1 cellular context compared by ENCODE assay signal in the genomic region with DNA sequence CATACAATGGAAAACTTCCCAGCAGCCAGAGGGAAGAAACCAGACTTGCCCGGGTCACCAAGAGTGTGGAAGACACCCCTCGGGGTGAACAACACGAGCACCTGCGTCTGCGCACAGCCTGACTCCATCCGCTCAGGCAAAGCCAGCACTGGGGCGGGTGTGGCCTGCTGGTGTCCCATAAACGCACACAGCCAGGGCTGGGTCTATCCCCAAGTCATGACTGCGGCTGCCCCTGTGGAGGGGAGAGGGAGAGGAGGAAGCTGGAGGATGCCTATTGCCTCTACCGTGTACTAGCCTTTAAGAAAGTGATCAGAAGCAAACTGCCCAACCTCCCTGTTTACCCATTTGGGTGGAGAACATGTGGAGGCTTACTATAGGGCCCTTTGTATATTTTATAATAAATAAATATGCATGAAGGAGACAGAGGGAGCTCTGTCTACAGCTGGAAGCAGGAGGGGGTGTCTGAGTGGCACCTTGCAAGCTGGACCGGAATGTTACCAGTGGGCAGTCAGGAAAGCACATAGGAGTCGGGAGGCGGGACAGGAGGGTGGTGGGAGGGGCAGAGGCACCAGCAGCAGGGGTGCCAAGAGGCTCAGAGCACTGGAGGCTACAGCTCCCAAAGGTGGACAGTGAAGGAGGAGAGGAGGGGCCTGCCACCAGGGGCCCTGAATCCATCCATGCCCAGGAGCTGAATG.
TF ChIP-seq lines count a peak whose summit lies in the region.

No MANE protein-coding gene starts in this region.

TF ChIP-seq in SK-N-SH treated with all-trans-retinoic acid at 6 μM for 48 hours, 23 proteins besides CTCF, POLR2A, EP300 and RAD21 (continued from another document):
- TF ChIP-seq, protein P1, sequence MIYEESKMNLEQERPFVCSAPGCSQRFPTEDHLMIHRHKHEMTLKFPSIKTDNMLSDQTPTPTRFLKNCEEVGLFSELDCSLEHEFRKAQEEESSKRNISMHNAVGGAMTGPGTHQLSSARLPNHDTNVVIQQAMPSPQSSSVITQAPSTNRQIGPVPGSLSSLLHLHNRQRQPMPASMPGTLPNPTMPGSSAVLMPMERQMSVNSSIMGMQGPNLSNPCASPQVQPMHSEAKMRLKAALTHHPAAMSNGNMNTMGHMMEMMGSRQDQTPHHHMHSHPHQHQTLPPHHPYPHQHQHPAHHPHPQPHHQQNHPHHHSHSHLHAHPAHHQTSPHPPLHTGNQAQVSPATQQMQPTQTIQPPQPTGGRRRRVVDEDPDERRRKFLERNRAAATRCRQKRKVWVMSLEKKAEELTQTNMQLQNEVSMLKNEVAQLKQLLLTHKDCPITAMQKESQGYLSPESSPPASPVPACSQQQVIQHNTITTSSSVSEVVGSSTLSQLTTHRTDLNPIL (CRISPR knock-in tag; IDR thresholded peaks at IDR 0.05; ENCODE audit: low read depth), result no peak
- TF ChIP-seq, protein P2, sequence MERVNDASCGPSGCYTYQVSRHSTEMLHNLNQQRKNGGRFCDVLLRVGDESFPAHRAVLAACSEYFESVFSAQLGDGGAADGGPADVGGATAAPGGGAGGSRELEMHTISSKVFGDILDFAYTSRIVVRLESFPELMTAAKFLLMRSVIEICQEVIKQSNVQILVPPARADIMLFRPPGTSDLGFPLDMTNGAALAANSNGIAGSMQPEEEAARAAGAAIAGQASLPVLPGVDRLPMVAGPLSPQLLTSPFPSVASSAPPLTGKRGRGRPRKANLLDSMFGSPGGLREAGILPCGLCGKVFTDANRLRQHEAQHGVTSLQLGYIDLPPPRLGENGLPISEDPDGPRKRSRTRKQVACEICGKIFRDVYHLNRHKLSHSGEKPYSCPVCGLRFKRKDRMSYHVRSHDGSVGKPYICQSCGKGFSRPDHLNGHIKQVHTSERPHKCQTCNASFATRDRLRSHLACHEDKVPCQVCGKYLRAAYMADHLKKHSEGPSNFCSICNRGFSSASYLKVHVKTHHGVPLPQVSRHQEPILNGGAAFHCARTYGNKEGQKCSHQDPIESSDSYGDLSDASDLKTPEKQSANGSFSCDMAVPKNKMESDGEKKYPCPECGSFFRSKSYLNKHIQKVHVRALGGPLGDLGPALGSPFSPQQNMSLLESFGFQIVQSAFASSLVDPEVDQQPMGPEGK (CRISPR knock-in tag; IDR thresholded peaks at IDR 0.05; ENCODE audit: borderline replicate concordance), result no peak
- TF ChIP-seq GLIS3 (CRISPR knock-in tag; IDR thresholded peaks at IDR 0.05) (no peak), CSDC2 (CRISPR knock-in tag; IDR thresholded peaks at IDR 0.05) (no peak), ZFP30 (CRISPR knock-in tag; IDR thresholded peaks at IDR 0.05) (no peak)
- TF ChIP-seq, protein P3, sequence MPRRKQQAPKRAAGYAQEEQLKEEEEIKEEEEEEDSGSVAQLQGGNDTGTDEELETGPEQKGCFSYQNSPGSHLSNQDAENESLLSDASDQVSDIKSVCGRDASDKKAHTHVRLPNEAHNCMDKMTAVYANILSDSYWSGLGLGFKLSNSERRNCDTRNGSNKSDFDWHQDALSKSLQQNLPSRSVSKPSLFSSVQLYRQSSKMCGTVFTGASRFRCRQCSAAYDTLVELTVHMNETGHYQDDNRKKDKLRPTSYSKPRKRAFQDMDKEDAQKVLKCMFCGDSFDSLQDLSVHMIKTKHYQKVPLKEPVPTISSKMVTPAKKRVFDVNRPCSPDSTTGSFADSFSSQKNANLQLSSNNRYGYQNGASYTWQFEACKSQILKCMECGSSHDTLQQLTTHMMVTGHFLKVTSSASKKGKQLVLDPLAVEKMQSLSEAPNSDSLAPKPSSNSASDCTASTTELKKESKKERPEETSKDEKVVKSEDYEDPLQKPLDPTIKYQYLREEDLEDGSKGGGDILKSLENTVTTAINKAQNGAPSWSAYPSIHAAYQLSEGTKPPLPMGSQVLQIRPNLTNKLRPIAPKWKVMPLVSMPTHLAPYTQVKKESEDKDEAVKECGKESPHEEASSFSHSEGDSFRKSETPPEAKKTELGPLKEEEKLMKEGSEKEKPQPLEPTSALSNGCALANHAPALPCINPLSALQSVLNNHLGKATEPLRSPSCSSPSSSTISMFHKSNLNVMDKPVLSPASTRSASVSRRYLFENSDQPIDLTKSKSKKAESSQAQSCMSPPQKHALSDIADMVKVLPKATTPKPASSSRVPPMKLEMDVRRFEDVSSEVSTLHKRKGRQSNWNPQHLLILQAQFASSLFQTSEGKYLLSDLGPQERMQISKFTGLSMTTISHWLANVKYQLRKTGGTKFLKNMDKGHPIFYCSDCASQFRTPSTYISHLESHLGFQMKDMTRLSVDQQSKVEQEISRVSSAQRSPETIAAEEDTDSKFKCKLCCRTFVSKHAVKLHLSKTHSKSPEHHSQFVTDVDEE (CRISPR knock-in tag; IDR thresholded peaks at IDR 0.05), result no peak
- TF ChIP-seq, protein P4, sequence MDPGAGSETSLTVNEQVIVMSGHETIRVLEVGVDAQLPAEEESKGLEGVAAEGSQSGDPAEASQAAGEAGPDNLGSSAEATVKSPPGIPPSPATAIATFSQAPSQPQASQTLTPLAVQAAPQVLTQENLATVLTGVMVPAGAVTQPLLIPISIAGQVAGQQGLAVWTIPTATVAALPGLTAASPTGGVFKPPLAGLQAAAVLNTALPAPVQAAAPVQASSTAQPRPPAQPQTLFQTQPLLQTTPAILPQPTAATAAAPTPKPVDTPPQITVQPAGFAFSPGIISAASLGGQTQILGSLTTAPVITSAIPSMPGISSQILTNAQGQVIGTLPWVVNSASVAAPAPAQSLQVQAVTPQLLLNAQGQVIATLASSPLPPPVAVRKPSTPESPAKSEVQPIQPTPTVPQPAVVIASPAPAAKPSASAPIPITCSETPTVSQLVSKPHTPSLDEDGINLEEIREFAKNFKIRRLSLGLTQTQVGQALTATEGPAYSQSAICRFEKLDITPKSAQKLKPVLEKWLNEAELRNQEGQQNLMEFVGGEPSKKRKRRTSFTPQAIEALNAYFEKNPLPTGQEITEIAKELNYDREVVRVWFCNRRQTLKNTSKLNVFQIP (CRISPR knock-in tag; IDR thresholded peaks at IDR 0.05; ENCODE audit: borderline replicate concordance, low read depth), result no peak
